8 cellular contexts compared by ENCODE assay signal in genomic region chr1:109910963-109911798, GRCh38. TPM values are rescaled to one million over a fixed set of nuclear protein-coding genes. Genes with fewer than 3 reads are reported as not detected.
DNase-seq lines count a peak whose midpoint lies in the region; ATAC-seq and TF ChIP-seq lines count a peak whose summit lies in the region.

No MANE protein-coding gene starts in this region.

- no peak for ATAC-seq in GM21786 (IDR thresholded peaks at IDR 0.05; ENCODE audit: unreplicated experiment)
- no peak for ATAC-seq in GM21526 (IDR thresholded peaks at IDR 0.05; ENCODE audit: low FRiP score, unreplicated experiment)

- H3K27me3 Mint-ChIP-seq in progenitor cell of endocrine pancreas, result peaks cover 71% of the 10 kb centered on the region

- H3K36me3 Mint-ChIP-seq in progenitor cell of endocrine pancreas (ENCODE audit: insufficient read depth), result no peaks in the 10 kb centered on the region

- in situ Hi-C loops in HAP-1 (cut with MboI; ENCODE audit: low sequenced_read_pairs), result no loop called here

- H3K4me1 Mint-ChIP-seq in progenitor cell of endocrine pancreas (ENCODE audit: low read depth), result peaks cover 4% of the 10 kb centered on the region

- no peak overlapping the region for H3K27ac Mint-ChIP-seq in progenitor cell of endocrine pancreas

- no peaks in the 10 kb centered on the region for H3K9me3 Mint-ChIP-seq in progenitor cell of endocrine pancreas (ENCODE audit: low read depth)

- H3K4me3 ChIP-seq in AG10803 (ENCODE audit: low read length) (peak overlapping the region; percentile 99), HAP-1 (peak overlapping the region; percentile 52), fibroblast of the aortic adventitia (ENCODE audit: low read depth, low read length) (peak overlapping the region; percentile 97)

- DNase-seq in AG10803 (ENCODE audit: low read depth), result no peak
- DNase-seq in HAP-1 (ENCODE audit: low spot score in 2 of 2), result peak in 1 of 2 experiments; percentile 32
- peak; percentile 68 for DNase-seq in activated CD8-positive, alpha-beta memory T cell treated with anti-CD3 and anti-CD28 coated beads, Interleukin-2, amount 50 U/mL, for 48 hours
- DNase-seq in fibroblast of the aortic adventitia (ENCODE audit: low read depth), result no peak
- no peak for DNase-seq in progenitor cell of endocrine pancreas (ENCODE audit: low spot score, unreplicated experiment)
- no peak for DNase-seq in SKM-1 (lab: John Stamatoyannopoulos, UW; ENCODE audit: unreplicated experiment)

- peaks cover 11% of the 10 kb centered on the region for H3K4me1 ChIP-seq in HAP-1

- H3K27me3 ChIP-seq in HAP-1 (ENCODE audit: low read depth), result no peaks in the 10 kb centered on the region

- peak overlapping the region; percentile 76 for H3K4me3 Mint-ChIP-seq in progenitor cell of endocrine pancreas (ENCODE audit: low read depth)

- H3K36me3 ChIP-seq in HAP-1 (replicated peaks), result no peaks in the 10 kb centered on the region

- TF ChIP-seq CTCF in AG10803 (conservative IDR thresholded peaks at IDR 0.05; ENCODE audit: low read length) (no peak), fibroblast of the aortic adventitia (IDR thresholded peaks at IDR 0.05; ENCODE audit: insufficient read depth, low read length) (no peak), progenitor cell of endocrine pancreas (IDR thresholded peaks at IDR 0.05; ENCODE audit: unreplicated experiment) (no peak)

- no peaks in the 10 kb centered on the region for H3K9me3 ChIP-seq in HAP-1

RNA-seq across cellular contexts. Expression of gene CSF1, which starts 0.5 kb away (rescaled TPM):
- total RNA-seq in fibroblast of the aortic adventitia (ENCODE audit: low replicate concordance), result 36.5 and 61.9 TPM in 2 replicates
- 0.89 and 2.9 TPM in 2 replicates for total RNA-seq in progenitor cell of endocrine pancreas
